In genomic region chr11:105298174-105298573, GRCh38 we compare ENCODE assay signal across 1 cellular context.
TF ChIP-seq lines count a peak whose summit lies in the region.

No MANE protein-coding gene starts in this region.

TF ChIP-seq in SK-N-SH, 30 proteins besides CTCF, POLR2A, EP300 and RAD21 (continued from another document):
- TF ChIP-seq MEF2A (IDR thresholded peaks at IDR 0.05; ENCODE audit: borderline replicate concordance, low read depth) = no peak
- TF ChIP-seq TAF1 (IDR thresholded peaks at IDR 0.05; ENCODE audit: borderline replicate concordance, low read depth, low read length) = no peak
